ENCODE assay signal across 1 cellular context in genomic region chr17:82205720-82206508, GRCh38.
A peak's percentile ranks its signal among the peaks of the same experiment; 100 is the strongest.
TF ChIP-seq lines count a peak whose summit lies in the region.

No MANE protein-coding gene starts in this region.

TF ChIP-seq in K562, 482 proteins besides CTCF, POLR2A, EP300 and RAD21 (continued from another document and continues in another):
- TF ChIP-seq ZNF778 (CRISPR knock-in tag; IDR thresholded peaks at IDR 0.05) (no peak), E2F4 (CRISPR knock-in tag; IDR thresholded peaks at IDR 0.05; ENCODE audit: low read depth) (no peak), DNMT1 (IDR thresholded peaks at IDR 0.05) (no peak), RERE (CRISPR knock-in tag; IDR thresholded peaks at IDR 0.05; ENCODE audit: borderline replicate concordance) (no peak), HEY1 (CRISPR knock-in tag; IDR thresholded peaks at IDR 0.05; ENCODE audit: borderline replicate concordance) (no peak), ZNF583 (CRISPR knock-in tag; IDR thresholded peaks at IDR 0.05) (peak; percentile 64), MBD1 (CRISPR knock-in tag; IDR thresholded peaks at IDR 0.05) (0 out of 2 replicates have a peak, but pooled peaks have one; percentile 8), NKRF (IDR thresholded peaks at IDR 0.05; ENCODE audit: borderline replicate concordance) (peak; percentile 42; the same call in 1 of the 2 replicates), NEUROD1 (IDR thresholded peaks at IDR 0.05; ENCODE audit: borderline replicate concordance, low read depth, low read length, partially characterized antibody) (peak; percentile 29), TCF7 (IDR thresholded peaks at IDR 0.05; ENCODE audit: borderline replicate concordance) (no peak), SPI1 (IDR thresholded peaks at IDR 0.05; ENCODE audit: borderline replicate concordance, low read depth, low read length) (0 out of 2 replicates have a peak, but pooled peaks have one; percentile 28), CCNT2 (IDR thresholded peaks at IDR 0.05; ENCODE audit: borderline replicate concordance, extremely low read depth, insufficient read length, low read depth, low read length) (no peak), FUS (optimal IDR thresholded peaks at IDR 0.05; ENCODE audit: low read depth, low read length) (no peak), ZNF57 (CRISPR knock-in tag; IDR thresholded peaks at IDR 0.05) (no peak), KLF13 (tag; IDR thresholded peaks at IDR 0.05; ENCODE audit: borderline replicate concordance, low read depth) (no peak), ZNF644 (tag; IDR thresholded peaks at IDR 0.05; ENCODE audit: low read depth) (no peak), NONO (IDR thresholded peaks at IDR 0.05; ENCODE audit: low read depth in 2 of 2, low read length in 1 of 2) (peak in 1 of 2 experiments; percentile 23; a peak in 1 of 4 replicates), POLR2B (IDR thresholded peaks at IDR 0.05; ENCODE audit: low read depth, partially characterized antibody) (peak; percentile 53), NCOA6 (IDR thresholded peaks at IDR 0.05) (no peak), SOX6 (IDR thresholded peaks at IDR 0.05) (peak; percentile 71), ZBTB9 (CRISPR knock-in tag; IDR thresholded peaks at IDR 0.05) (peak; percentile 86; the same call in 1 of the 2 replicates), GTF2F1 (IDR thresholded peaks at IDR 0.05; ENCODE audit: low read depth, low read length) (no peak), CBX2 (IDR thresholded peaks at IDR 0.05; ENCODE audit: insufficient read depth, low read length, poor library complexity, severe bottlenecking) (no peak), NR2C2 (CRISPR knock-in tag; IDR thresholded peaks at IDR 0.05) (no peak), NR2C2 (tag; IDR thresholded peaks at IDR 0.05) (peak; percentile 50; the same call in 1 of the 2 replicates), ZNF785 (CRISPR knock-in tag; IDR thresholded peaks at IDR 0.05) (no peak), ZNF77 (CRISPR knock-in tag; IDR thresholded peaks at IDR 0.05) (no peak), CHD4 (IDR thresholded peaks at IDR 0.05; ENCODE audit: insufficient read depth, insufficient replicate concordance, low read depth, low read length, poor library complexity, severe bottlenecking) (no peak), SRSF3 (IDR thresholded peaks at IDR 0.05; ENCODE audit: insufficient read depth, low read length) (no peak), ATF4 (CRISPR knock-in tag; IDR thresholded peaks at IDR 0.05) (peak; percentile 37), RB1 (IDR thresholded peaks at IDR 0.05; ENCODE audit: low read depth) (peak; percentile 80), DPF2 (IDR thresholded peaks at IDR 0.05) (peak; percentile 36; the same call in 1 of the 2 replicates), CUX1 (CRISPR knock-in tag; IDR thresholded peaks at IDR 0.05) (no peak), HMG20A (CRISPR knock-in tag; conservative IDR thresholded peaks at IDR 0.05) (no peak), ZBTB17 (CRISPR knock-in tag; IDR thresholded peaks at IDR 0.05) (peak; percentile 61; the same call in 1 of the 2 replicates), ILF3 (IDR thresholded peaks at IDR 0.05; ENCODE audit: borderline replicate concordance) (no peak), HES1 (IDR thresholded peaks at IDR 0.05; ENCODE audit: low read depth) (no peak), KDM1A (IDR thresholded peaks at IDR 0.05) (no peak), FOS (IDR thresholded peaks at IDR 0.05; ENCODE audit: extremely low read depth, insufficient read length) (no peak), HDAC3 (IDR thresholded peaks at IDR 0.05; ENCODE audit: borderline replicate concordance, partially characterized antibody) (no peak), PTBP1 (IDR thresholded peaks at IDR 0.05; ENCODE audit: low read depth, low read length) (0 out of 2 replicates have a peak, but pooled peaks have one; percentile 44), NFATC3 (IDR thresholded peaks at IDR 0.05) (no peak), CREM (IDR thresholded peaks at IDR 0.05; ENCODE audit: low read depth) (peak; percentile 69)
